ENCODE assay signal across 11 cellular contexts in genomic region chr10:71805776-71806705, GRCh38. TPM values are rescaled to one million over a fixed set of nuclear protein-coding genes. Genes with fewer than 3 reads are reported as not detected.
A peak's percentile ranks its signal among the peaks of the same experiment; 100 is the strongest.
DNase-seq lines count a peak whose midpoint lies in the region; ATAC-seq, FAIRE-seq and TF ChIP-seq lines count a peak whose summit lies in the region.
"Had no signal": no experiment of that assay in that cellular context is flagged by ENCODE, and none has a peak within 500 bp of the region (broad histone marks: within the 10 kb centered on the region; RNA-seq: fewer than 3 reads in every experiment).

No MANE protein-coding gene starts in this region.

- no peaks in the 10 kb centered on the region for H3K9me3 Mint-ChIP-seq in stimulated activated effector memory CD8-positive, alpha-beta T cell treated with anti-CD3 and anti-CD28 coated beads, Interleukin-12 subunit alpha, Interleukin-12 subunit beta, amount 100 ng/mL, for 72 hours

- in situ Hi-C loops in IMR-90 (cut with MboI; ENCODE audit: low sequenced_read_pairs) = no loop called here

- H3K4me3 Mint-ChIP-seq in stimulated activated effector memory CD8-positive, alpha-beta T cell treated with anti-CD3 and anti-CD28 coated beads, Interleukin-12 subunit alpha, Interleukin-12 subunit beta, amount 100 ng/mL, for 72 hours = no peak overlapping the region

- H3K4me1 ChIP-seq in IMR-90 (ENCODE audit: control insufficient read depth, insufficient read depth, low read length) = no peaks in the 10 kb centered on the region

- CTCF ChIA-PET in IMR-90 (lab: Yijun Ruan, JAX) = interaction anchor here (0.6 to 0.9 kb wide), 3 partner anchors 9 to 74 kb away, joined by 3 to 5 read pairs (median 4); no protein-coding TSS in a partner anchor

- FAIRE-seq in bronchial epithelial cell (lab: Jason Lieb, UNC) = no peak
- FAIRE-seq: G401.6 had no signal

- no peak overlapping the region for H3K4me3 ChIP-seq in IMR-90 (ENCODE audit: insufficient read depth, low read depth, low read length)
- no peak overlapping the region for H3K4me3 ChIP-seq in bronchial epithelial cell (ENCODE audit: low read depth, low read length)

- no peak overlapping the region for H2AK5ac ChIP-seq in IMR-90 (ENCODE audit: low read depth, low read length)

- no peak overlapping the region for H4K5ac ChIP-seq in IMR-90 (ENCODE audit: low read depth, low read length)

- H3K27ac Mint-ChIP-seq in stimulated activated effector memory CD8-positive, alpha-beta T cell treated with anti-CD3 and anti-CD28 coated beads, Interleukin-12 subunit alpha, Interleukin-12 subunit beta, amount 100 ng/mL, for 72 hours = no peak overlapping the region

- dilution Hi-C loops in IMR-90 (cut with HindIII; ENCODE audit: low sequenced_read_pairs, unreplicated experiment) = no loop called here

- no peak overlapping the region for H2AK9ac ChIP-seq in IMR-90 (replicated peaks; ENCODE audit: low read depth, low read length, poor library complexity)

- ATAC-seq in IMR-90 (ENCODE audit: low read depth) = peak; percentile 68
- ATAC-seq in stimulated activated effector memory CD8-positive, alpha-beta T cell treated with anti-CD3 and anti-CD28 coated beads, Interleukin-12 subunit alpha, Interleukin-12 subunit beta, amount 100 ng/mL, for 72 hours = peak; percentile 29
- ATAC-seq in HG03439 (IDR thresholded peaks at IDR 0.05; ENCODE audit: unreplicated experiment) = no peak
- no peak for ATAC-seq in HG02588 (IDR thresholded peaks at IDR 0.05; ENCODE audit: unreplicated experiment)

- H3K4ac ChIP-seq in IMR-90 (ENCODE audit: low read depth, low read length) = no peak overlapping the region

- H3K27ac ChIP-seq in IMR-90 (ENCODE audit: insufficient read depth, low read length) = no peak overlapping the region

- H3K9me1 ChIP-seq in IMR-90 (ENCODE audit: insufficient read depth, low read length) = no peaks in the 10 kb centered on the region; the same call in 1 of the 2 replicates

- H2BK120ac ChIP-seq in IMR-90 (ENCODE audit: low read depth, low read length) = no peak overlapping the region

- H3K9me3 ChIP-seq in IMR-90 (ENCODE audit: control insufficient read depth, insufficient read depth, low read length) = no peaks in the 10 kb centered on the region

- TF ChIP-seq POLR2A in IMR-90 (IDR thresholded peaks at IDR 0.05; ENCODE audit: low read depth, low read length) = no peak

- no TSS peak for BruUV-seq in IMR-90 (replicated peaks; lab: Mats Ljungman, UMichigan)

- H3K23ac ChIP-seq in IMR-90 (ENCODE audit: low read depth, low read length) = no peak overlapping the region

- TF ChIP-seq CTCF in IMR-90 (conservative IDR thresholded peaks at IDR 0.05; ENCODE audit: low read depth, low read length) (no peak), bronchial epithelial cell (IDR thresholded peaks at IDR 0.05; ENCODE audit: insufficient read depth, low read length, severe bottlenecking) (no peak)

- no peak overlapping the region for H4K8ac ChIP-seq in IMR-90 (ENCODE audit: low read depth in 2 of 2, low read length in 2 of 2)

- no peaks in the 10 kb centered on the region for H3K36me3 ChIP-seq in IMR-90 (ENCODE audit: control insufficient read depth, insufficient read depth, low read length)
- no peaks in the 10 kb centered on the region for H3K36me3 ChIP-seq in bronchial epithelial cell (ENCODE audit: control insufficient read depth, insufficient read depth, low read length)

- peaks cover 4% of the 10 kb centered on the region for H3K4me1 Mint-ChIP-seq in stimulated activated effector memory CD8-positive, alpha-beta T cell treated with anti-CD3 and anti-CD28 coated beads, Interleukin-12 subunit alpha, Interleukin-12 subunit beta, amount 100 ng/mL, for 72 hours

- peaks cover 27% of the 10 kb centered on the region for H3K27me3 ChIP-seq in IMR-90 (ENCODE audit: control insufficient read depth, insufficient read depth, low read length)
- H3K27me3 ChIP-seq in bronchial epithelial cell (ENCODE audit: control insufficient read depth, insufficient read depth, low read length) = no peaks in the 10 kb centered on the region

- no peak overlapping the region for H4K91ac ChIP-seq in IMR-90 (ENCODE audit: insufficient read depth, low read depth, low read length)

- peak overlapping the region; percentile 25 for H2AFZ ChIP-seq in IMR-90 (replicated peaks; ENCODE audit: low read length, poor library complexity)

- no peak overlapping the region for H3K56ac ChIP-seq in IMR-90 (ENCODE audit: extremely low read depth, insufficient read depth, low read length)

- H3K18ac ChIP-seq in IMR-90 (ENCODE audit: low read depth, low read length) = no peak overlapping the region

- intact Hi-C loops in IMR-90 (cut with micrococcal nuclease) = no loop called here

- TF ChIP-seq RAD21 in IMR-90 (IDR thresholded peaks at IDR 0.05; ENCODE audit: low read length) = no peak

- 45% methylated on average over 15 of the region's 41 CpGs; no CpG with 5 or more reads in 1 of the 2 experiments for WGBS in IMR-90 (ENCODE audit: extremely low coverage in 2 of 2, insufficient read length in 1 of 2), 2 experiments

- H3K36me3 Mint-ChIP-seq in stimulated activated effector memory CD8-positive, alpha-beta T cell treated with anti-CD3 and anti-CD28 coated beads, Interleukin-12 subunit alpha, Interleukin-12 subunit beta, amount 100 ng/mL, for 72 hours = no peaks in the 10 kb centered on the region

- H3K9ac ChIP-seq in IMR-90 (ENCODE audit: low read depth, low read length) = no peak overlapping the region

- H3K79me1 ChIP-seq in IMR-90 (ENCODE audit: low read depth in 1 of 2, low read length in 2 of 2) = no peaks in the 10 kb centered on the region

- no peak overlapping the region for H2BK20ac ChIP-seq in IMR-90 (ENCODE audit: low read depth, low read length)

- H3K4me2 ChIP-seq in IMR-90 (ENCODE audit: low read depth, low read length) = no peak overlapping the region

- no peaks in the 10 kb centered on the region for H4K20me1 ChIP-seq in IMR-90 (ENCODE audit: insufficient read depth, low read length)

- H3K14ac ChIP-seq in IMR-90 (replicated peaks; ENCODE audit: low read depth, low read length) = no peak overlapping the region

- DNase-seq in IMR-90 (no peak), bronchial epithelial cell (ENCODE audit: low read depth) (peak; percentile 42), kidney tubule cell (ENCODE audit: low spot score) (peak; percentile 74), cortex of kidney (lab: John Stamatoyannopoulos, UW) (no peak)
- no peak for DNase-seq in stimulated activated effector memory CD8-positive, alpha-beta T cell treated with anti-CD3 and anti-CD28 coated beads, Interleukin-12 subunit alpha, Interleukin-12 subunit beta, amount 100 ng/mL, for 72 hours (ENCODE audit: low spot score in 2 of 2)
- DNase-seq: kidney glomerular epithelial cell; NCI-H524; stimulated activated CD4-positive, alpha-beta T cell treated with anti-CD3 and anti-CD28 coated beads, Interleukin-15, amount 100 ng/mL, for 24 hours had no signal

- H2BK15ac ChIP-seq in IMR-90 (ENCODE audit: low read depth, low read length) = no peak overlapping the region

- POLR2A ChIA-PET in IMR-90 (lab: Charles Lee; ENCODE audit: unreplicated experiment) = no interaction called here

- H2BK5ac ChIP-seq in IMR-90 (ENCODE audit: low read depth, low read length, poor library complexity, severe bottlenecking) = no peak overlapping the region

TF ChIP-seq in IMR-90, 13 proteins besides CTCF, POLR2A, EP300 and RAD21:
- TF ChIP-seq FOS (IDR thresholded peaks at IDR 0.05; ENCODE audit: low read depth, low read length) (no peak), SMC3 (IDR thresholded peaks at IDR 0.05; ENCODE audit: low read depth, low read length) (no peak), NFE2L2 (IDR thresholded peaks at IDR 0.05; ENCODE audit: low read depth, low read length) (no peak), ELK1 (IDR thresholded peaks at IDR 0.05; ENCODE audit: borderline replicate concordance, low read depth, low read length) (no peak), BHLHE40 (IDR thresholded peaks at IDR 0.05; ENCODE audit: low read depth, low read length) (no peak), RCOR1 (IDR thresholded peaks at IDR 0.05; ENCODE audit: insufficient replicate concordance, low read length) (no peak), CHD1 (IDR thresholded peaks at IDR 0.05; ENCODE audit: low read depth, low read length) (no peak), MXI1 (IDR thresholded peaks at IDR 0.05; ENCODE audit: borderline replicate concordance, low read depth, low read length) (no peak), MAFK (IDR thresholded peaks at IDR 0.05; ENCODE audit: low read depth, low read length) (no peak), RFX5 (IDR thresholded peaks at IDR 0.05; ENCODE audit: low read depth, low read length) (no peak), MAZ (IDR thresholded peaks at IDR 0.05; ENCODE audit: borderline replicate concordance, low read depth, low read length) (no peak), CEBPB (IDR thresholded peaks at IDR 0.05; ENCODE audit: low read depth, low read length) (no peak)
- TF ChIP-seq, protein P1, sequence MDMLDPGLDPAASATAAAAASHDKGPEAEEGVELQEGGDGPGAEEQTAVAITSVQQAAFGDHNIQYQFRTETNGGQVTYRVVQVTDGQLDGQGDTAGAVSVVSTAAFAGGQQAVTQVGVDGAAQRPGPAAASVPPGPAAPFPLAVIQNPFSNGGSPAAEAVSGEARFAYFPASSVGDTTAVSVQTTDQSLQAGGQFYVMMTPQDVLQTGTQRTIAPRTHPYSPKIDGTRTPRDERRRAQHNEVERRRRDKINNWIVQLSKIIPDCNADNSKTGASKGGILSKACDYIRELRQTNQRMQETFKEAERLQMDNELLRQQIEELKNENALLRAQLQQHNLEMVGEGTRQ (IDR thresholded peaks at IDR 0.05; ENCODE audit: low read depth, low read length) = no peak

RNA-seq across cellular contexts. Expression of gene VSIR, which starts 32.7 kb away (rescaled TPM):
- total RNA-seq in IMR-90 (2012; rRNA removed) (5.0 and 5.3 TPM in 2 replicates), bronchial epithelial cell (6.8 and 7.9 TPM in 2 replicates)
- polyA plus RNA-seq in IMR-90 (2012; rRNA removed) = 23.8 and 25.1 TPM in 2 replicates
- polyA plus RNA-seq in IMR-90 (2012; cell fraction: cytosol; rRNA removed) = 17.6 and 24.1 TPM in 2 replicates
- 10.6 and 25.6 TPM in 2 replicates for polyA plus RNA-seq in IMR-90 (2012; cell fraction: nucleus; rRNA removed; ENCODE audit: low replicate concordance)

RNA-seq across cellular contexts. Expression of gene PSAP, which starts 45.0 kb away (rescaled TPM):
- total RNA-seq in IMR-90 (2012; rRNA removed) = 216 and 221 TPM in 2 replicates
- polyA plus RNA-seq in IMR-90 (2012; rRNA removed) = 876 TPM in 2 replicates
- polyA plus RNA-seq in IMR-90 (2012; cell fraction: cytosol; rRNA removed) = 905 and 937 TPM in 2 replicates
- polyA plus RNA-seq in IMR-90 (2012; cell fraction: nucleus; rRNA removed; ENCODE audit: low replicate concordance) = 546 and 844 TPM in 2 replicates
- total RNA-seq in bronchial epithelial cell = 1,098 and 1,124 TPM in 2 replicates

Comparison
In these comparisons a context has a peak if more than half of its experiments do, and no peak if none do; other contexts are left out.
1. ATAC-seq: peak in IMR-90 (single experiment) and stimulated activated effector memory CD8-positive, alpha-beta T cell treated with anti-CD3 and anti-CD28 coated beads, Interleukin-12 subunit alpha, Interleukin-12 subunit beta, amount 100 ng/mL, for 72 hours (single experiment); none in HG03439 (single experiment) and HG02588 (single experiment).
2. DNase-seq: peak in bronchial epithelial cell (single experiment) and kidney tubule cell (single experiment); none in IMR-90 (single experiment), stimulated activated effector memory CD8-positive, alpha-beta T cell treated with anti-CD3 and anti-CD28 coated beads, Interleukin-12 subunit alpha, Interleukin-12 subunit beta, amount 100 ng/mL, for 72 hours (0 of 2) and cortex of kidney (single experiment).